11 cellular contexts compared by ENCODE assay signal in the genomic region with DNA sequence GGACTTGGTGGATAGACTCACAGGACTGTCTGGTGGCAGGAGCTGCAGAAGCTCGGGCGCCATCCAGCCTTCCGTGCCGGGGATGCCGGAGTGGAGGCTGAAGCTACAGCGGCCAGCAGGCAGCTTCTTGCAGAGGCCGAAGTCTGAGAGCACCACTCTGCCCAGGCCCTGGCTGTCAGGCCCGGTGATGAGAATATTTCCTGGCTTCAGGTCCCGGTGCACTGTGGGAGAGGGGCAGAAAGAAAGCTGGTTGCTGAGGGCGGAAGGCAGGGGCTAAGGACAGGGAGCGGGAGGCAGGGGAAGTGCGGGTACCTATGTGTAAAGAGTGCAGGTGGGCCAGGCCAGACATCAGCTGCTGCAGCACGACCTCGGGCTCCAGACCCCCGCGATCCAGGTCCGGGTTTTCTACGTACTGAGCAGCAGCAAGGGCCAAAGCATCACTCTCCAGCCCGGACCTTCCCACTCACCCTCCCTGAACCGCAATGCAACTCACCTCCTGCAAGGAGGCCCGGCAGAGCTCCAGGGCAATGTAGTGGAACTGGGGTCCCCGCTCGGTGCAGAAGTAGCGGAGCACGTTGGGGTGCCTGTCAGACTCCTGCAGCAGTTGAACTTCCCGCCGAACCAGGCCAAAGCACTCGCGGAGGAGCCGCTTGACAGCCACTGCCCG. TPM values are rescaled to one million over a fixed set of nuclear protein-coding genes. Genes with fewer than 3 reads are reported as not detected.
A peak's percentile ranks its signal among the peaks of the same experiment; 100 is the strongest.
DNase-seq lines count a peak whose midpoint lies in the region; ATAC-seq and TF ChIP-seq lines count a peak whose summit lies in the region.
"Had no signal": no experiment of that assay in that cellular context is flagged by ENCODE, and none has a peak within 500 bp of the region (broad histone marks: within the 10 kb centered on the region; RNA-seq: fewer than 3 reads in every experiment).

No MANE protein-coding gene starts in this region.

- no peaks in the 10 kb centered on the region for H3K9me3 Mint-ChIP-seq in neural crest cell
- H3K9me3 Mint-ChIP-seq: activated T-helper 17 cell treated with anti-CD3 and anti-CD28 coated beads, Interleukin-2, amount 50 U/mL, for 72 hours had no signal

- DNase-seq in G401 (ENCODE audit: low spot score), result peak; percentile 73
- peak; percentile 3 for DNase-seq in SHP77 treated with DMSO at 0.1 percent for 48 hours (lab: John Stamatoyannopoulos, UW)
- DNase-seq in germinal center (ENCODE audit: low spot score), result peak; percentile 60
- DNase-seq in neural crest cell (ENCODE audit: low read depth, low spot score), result peak; percentile 30
- no peak for DNase-seq in mucosa of descending colon
- no peak for DNase-seq in NCI-H2107 treated with DMSO at 0.1 percent for 48 hours (lab: John Stamatoyannopoulos, UW; ENCODE audit: unreplicated experiment)
- DNase-seq in activated effector memory CD4-positive, alpha-beta T cell treated with anti-CD3 and anti-CD28 coated beads, Interleukin-2, amount 50 U/mL, for 16 hours, result no peak
- no peak for DNase-seq in NCI-H2081 treated with DMSO at 0.1 percent for 48 hours (lab: John Stamatoyannopoulos, UW)
- DNase-seq: NCI-H510A had no signal

- TF ChIP-seq CTCF in neural crest cell (conservative IDR thresholded peaks at IDR 0.05) (no peak), mucosa of descending colon (IDR thresholded peaks at IDR 0.05) (no peak)

- no peaks in the 10 kb centered on the region for H3K36me3 ChIP-seq in mucosa of descending colon (ENCODE audit: low read depth)

- H3K27me3 Mint-ChIP-seq in neural crest cell (ENCODE audit: low read depth), result no peaks in the 10 kb centered on the region
- H3K27me3 Mint-ChIP-seq: activated T-helper 17 cell treated with anti-CD3 and anti-CD28 coated beads, Interleukin-2, amount 50 U/mL, for 72 hours had no signal

- in situ Hi-C loops in G401 (cut with HindIII; ENCODE audit: low sequenced_read_pairs), result no loop called here

- H3K9me3 ChIP-seq in mucosa of descending colon, result no peaks in the 10 kb centered on the region

- peaks cover 10% of the 10 kb centered on the region for H3K4me1 Mint-ChIP-seq in neural crest cell
- H3K4me1 Mint-ChIP-seq: activated T-helper 17 cell treated with anti-CD3 and anti-CD28 coated beads, Interleukin-2, amount 50 U/mL, for 72 hours had no signal

- peak overlapping the region; percentile 19 for H3K27ac Mint-ChIP-seq in neural crest cell (ENCODE audit: unreplicated experiment)
- H3K27ac Mint-ChIP-seq: activated T-helper 17 cell treated with anti-CD3 and anti-CD28 coated beads, Interleukin-2, amount 50 U/mL, for 72 hours had no signal

- intact Hi-C loops in mucosa of descending colon (cut with DNase I, micrococcal nuclease), result no loop called here

- ATAC-seq in mucosa of descending colon, result no peak
- ATAC-seq: activated T-helper 17 cell treated with anti-CD3 and anti-CD28 coated beads, Interleukin-2, amount 50 U/mL, for 72 hours had no signal

- H3K4me3 ChIP-seq in mucosa of descending colon, result no peak overlapping the region

- peaks cover under 1% of the 10 kb centered on the region for H3K36me3 Mint-ChIP-seq in neural crest cell (ENCODE audit: low read depth)

- peaks cover 3% of the 10 kb centered on the region for H3K4me1 ChIP-seq in mucosa of descending colon (ENCODE audit: low read depth)

- H3K4me3 Mint-ChIP-seq in neural crest cell, result peak overlapping the region; percentile 27
- H3K4me3 Mint-ChIP-seq: activated T-helper 17 cell treated with anti-CD3 and anti-CD28 coated beads, Interleukin-2, amount 50 U/mL, for 72 hours had no signal

RNA-seq across cellular contexts. Expression of a gene that starts 16.2 kb away (rescaled TPM):
- total RNA-seq in G401 (2014; rRNA removed; shearing (Covaris generic)), result 34.7 and 54.4 TPM in 2 replicates
- total RNA-seq in neural crest cell, result 108 and 119 TPM in 2 replicates
- 10 to 100 TPM in 2 of 3 donors, 1 to 10 TPM in 1; 4.7 to 28.6 (median 13.3) TPM for total RNA-seq in mucosa of descending colon

RNA-seq across cellular contexts. Expression of a gene that starts 18.2 kb away (rescaled TPM):
- 0.37 and 3.3 TPM in 2 replicates for total RNA-seq in G401 (2014; rRNA removed; shearing (Covaris generic))
- 0.59 TPM in 1 of 2 replicates, not detected in the other for total RNA-seq in neural crest cell
- 100 to 1,000 TPM in 2 of 3 donors, 10 to 100 TPM in 1; 89.4 to 263 (median 154) TPM for total RNA-seq in mucosa of descending colon
- total RNA-seq: activated T-helper 17 cell treated with anti-CD3 and anti-CD28 coated beads, Interleukin-2, amount 50 U/mL, for 72 hours had no signal

RNA-seq across cellular contexts. Expression of a gene that starts 53.6 kb away (rescaled TPM):
- 69.0 and 95.5 TPM in 2 replicates for total RNA-seq in G401 (2014; rRNA removed; shearing (Covaris generic))
- total RNA-seq in neural crest cell (95.7 and 96.7 TPM in 2 replicates), mucosa of descending colon (10 to 100 TPM; 57.3 to 73.9 (median 67.7) TPM)

RNA-seq across cellular contexts. Expression of a gene that starts 53.7 kb away (rescaled TPM):
- 14.0 and 33.3 TPM in 2 replicates for total RNA-seq in G401 (2014; rRNA removed; shearing (Covaris generic))
- total RNA-seq in neural crest cell (25.6 and 26.6 TPM in 2 replicates), mucosa of descending colon (10 to 100 TPM in 2 of 3 donors, 1 to 10 TPM in 1; 7.7 to 12.7 (median 11.0) TPM)

RNA-seq across cellular contexts. Expression of a gene that starts 60.0 kb away (rescaled TPM):
- not detected in 2 replicates for total RNA-seq in G401 (2014; rRNA removed; shearing (Covaris generic))
- total RNA-seq in neural crest cell, result not detected in 2 replicates
- 100 to 1,000 TPM in 2 of 3 donors, 10 to 100 TPM in 1; 97.5 to 432 (median 101) TPM for total RNA-seq in mucosa of descending colon
- total RNA-seq: activated T-helper 17 cell treated with anti-CD3 and anti-CD28 coated beads, Interleukin-2, amount 50 U/mL, for 72 hours; mucosa of gallbladder had no signal

Comparison
In these comparisons a context has a peak if more than half of its experiments do, and no peak if none do; other contexts are left out.
1. DNase-seq: peak in G401 (single experiment), SHP77 treated with DMSO at 0.1 percent for 48 hours (single experiment), germinal center (single experiment) and neural crest cell (single experiment); none in mucosa of descending colon (0 of 3), NCI-H2107 treated with DMSO at 0.1 percent for 48 hours (single experiment), activated effector memory CD4-positive, alpha-beta T cell treated with anti-CD3 and anti-CD28 coated beads, Interleukin-2, amount 50 U/mL, for 16 hours (single experiment) and NCI-H2081 treated with DMSO at 0.1 percent for 48 hours (single experiment).
2. RNA of a gene that starts 18.2 kb away (total RNA-seq): 89.4 to 263 TPM in mucosa of descending colon; 0.37 to 3.3 TPM in G401 and 0.59 TPM in neural crest cell; every median in the first group is over 10 times any median in the second.